12 cellular contexts compared by ENCODE assay signal in the genomic region with DNA sequence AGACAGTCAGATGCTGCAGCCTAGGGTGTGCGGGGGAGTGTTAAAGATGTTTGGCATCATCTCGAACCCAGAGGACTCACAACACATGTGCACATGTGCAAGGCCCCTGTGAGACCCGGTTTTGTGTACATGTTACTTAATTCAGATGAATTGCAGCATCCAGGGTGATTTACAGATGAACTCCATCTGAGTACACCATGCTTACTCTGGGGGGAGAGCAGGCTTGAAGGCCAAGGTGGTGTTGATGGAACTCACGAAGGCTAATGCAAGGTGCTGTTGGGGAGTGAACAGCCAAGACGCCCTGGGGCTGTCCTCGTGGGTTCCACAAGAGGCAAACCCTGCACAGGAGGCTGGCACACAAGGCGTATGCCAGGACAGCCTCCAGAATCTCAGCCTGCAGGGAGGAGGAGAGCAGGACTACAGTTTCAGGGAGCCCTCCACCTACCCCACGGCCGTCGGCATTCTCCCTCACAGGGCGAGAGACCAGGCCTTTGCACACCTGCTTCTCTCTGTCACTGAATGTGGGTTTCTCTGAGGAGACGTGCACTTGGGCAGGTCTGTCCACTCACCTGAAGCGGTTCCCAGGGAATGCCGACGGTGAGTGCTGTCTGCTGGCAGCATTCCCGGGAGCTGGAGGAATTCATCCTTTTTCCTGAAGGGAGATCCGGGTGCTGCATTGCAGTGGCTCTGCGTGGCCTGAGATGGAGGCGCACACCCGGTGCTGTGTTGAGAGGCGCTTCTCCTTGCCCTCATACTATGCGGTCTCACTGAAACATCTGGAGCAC.
DNase-seq lines count a peak whose midpoint lies in the region; ATAC-seq and TF ChIP-seq lines count a peak whose summit lies in the region.
"Had no signal": no experiment of that assay in that cellular context is flagged by ENCODE, and none has a peak within 500 bp of the region (broad histone marks: within the 10 kb centered on the region; RNA-seq: fewer than 3 reads in every experiment).

No MANE protein-coding gene starts in this region.

- DNase-seq in IMR-90 (no peak), hepatocyte (ENCODE audit: low spot score) (no peak), prostate gland (ENCODE audit: low spot score) (peak; percentile 48), HT-29 (ENCODE audit: low spot score) (no peak), NCI-H748 (lab: John Stamatoyannopoulos, UW; ENCODE audit: unreplicated experiment) (no peak)
- no peak for DNase-seq in stimulated activated naive CD4-positive, alpha-beta T cell treated with Interleukin-2 at 50 U/mL for 16 hours (lab: John Stamatoyannopoulos, UW)
- DNase-seq: DMS 273 treated with DMSO at 0.1 percent for 48 hours, NCI-H1105, NCI-H524 treated with DMSO at 0.1 percent for 48 hours had no signal

- no peak overlapping the region for H2BK5ac ChIP-seq in IMR-90 (ENCODE audit: low read depth, low read length, poor library complexity, severe bottlenecking)

- dilution Hi-C loops in IMR-90 (cut with HindIII; ENCODE audit: low sequenced_read_pairs, unreplicated experiment), result no loop called here

- no peak for ATAC-seq in IMR-90 (ENCODE audit: low read depth)
- ATAC-seq: K562, Panc1 had no signal

- H3K9me3 ChIP-seq in IMR-90 (ENCODE audit: control insufficient read depth, insufficient read depth, low read length) (peaks cover 5% of the 10 kb centered on the region; the same call in 1 of the 2 replicates), hepatocyte (ENCODE audit: low read depth) (no peaks in the 10 kb centered on the region), prostate gland (no peaks in the 10 kb centered on the region)

- H3K27ac ChIP-seq in C4-2B (peak overlapping the region; percentile 43), IMR-90 (ENCODE audit: insufficient read depth, low read length) (no peak overlapping the region), hepatocyte (no peak overlapping the region), prostate gland (no peak overlapping the region)

- CTCF ChIA-PET in IMR-90 (lab: Yijun Ruan, JAX), result no interaction called here

- H3K4me1 ChIP-seq in IMR-90 (ENCODE audit: control insufficient read depth, insufficient read depth, low read length), result no peaks in the 10 kb centered on the region
- peaks cover 4% of the 10 kb centered on the region for H3K4me1 ChIP-seq in hepatocyte (ENCODE audit: insufficient read depth)
- H3K4me1 ChIP-seq in prostate gland (replicated peaks), result peaks cover 19% of the 10 kb centered on the region

- no peak overlapping the region for H2BK120ac ChIP-seq in IMR-90 (ENCODE audit: low read depth, low read length)

- POLR2A ChIA-PET in IMR-90 (lab: Charles Lee; ENCODE audit: unreplicated experiment), result no interaction called here

- TF ChIP-seq POLR2A in IMR-90 (IDR thresholded peaks at IDR 0.05; ENCODE audit: low read depth, low read length) (no peak), prostate gland (IDR thresholded peaks at IDR 0.05) (no peak)

- no peak overlapping the region for H3K9ac ChIP-seq in IMR-90 (ENCODE audit: low read depth, low read length)

- no peak overlapping the region for H3K23ac ChIP-seq in IMR-90 (ENCODE audit: low read depth, low read length)

- H3K18ac ChIP-seq in IMR-90 (ENCODE audit: low read depth, low read length), result no peak overlapping the region

- no peaks in the 10 kb centered on the region for H3K9me2 ChIP-seq in hepatocyte (replicated peaks; ENCODE audit: insufficient read depth)

- no peaks in the 10 kb centered on the region for H3K79me1 ChIP-seq in IMR-90 (ENCODE audit: low read depth in 1 of 2, low read length in 2 of 2)

- H2AFZ ChIP-seq in IMR-90 (replicated peaks; ENCODE audit: low read length, poor library complexity), result peak overlapping the region; percentile 54
- H2AFZ ChIP-seq in hepatocyte, result no peak overlapping the region

- intact Hi-C loops in IMR-90 (cut with micrococcal nuclease), result no loop called here
- intact Hi-C loops in prostate gland (cut with DNase I), result loop anchor here (10.0 kb wide), 1 partner anchor 647 kb away; a partner anchor contains a TSS

- no peaks in the 10 kb centered on the region for H3K9me1 ChIP-seq in IMR-90 (ENCODE audit: insufficient read depth, low read length)

- no peaks in the 10 kb centered on the region for H3K36me3 ChIP-seq in IMR-90 (ENCODE audit: control insufficient read depth, insufficient read depth, low read length)
- H3K36me3 ChIP-seq in hepatocyte (replicated peaks; ENCODE audit: insufficient read depth, low read depth), result no peaks in the 10 kb centered on the region
- H3K36me3 ChIP-seq in prostate gland, result no peaks in the 10 kb centered on the region

- no peak overlapping the region for H2BK20ac ChIP-seq in IMR-90 (ENCODE audit: low read depth, low read length)

- H4K5ac ChIP-seq in IMR-90 (ENCODE audit: low read depth, low read length), result no peak overlapping the region

- H2AK5ac ChIP-seq in IMR-90 (ENCODE audit: low read depth, low read length), result no peak overlapping the region

- H3K4me2 ChIP-seq in IMR-90 (ENCODE audit: low read depth, low read length), result no peak overlapping the region
- peak overlapping the region; percentile 27 for H3K4me2 ChIP-seq in hepatocyte

- H4K91ac ChIP-seq in IMR-90 (ENCODE audit: insufficient read depth, low read depth, low read length), result no peak overlapping the region

- H3K79me2 ChIP-seq in hepatocyte, result no peaks in the 10 kb centered on the region

- H4K20me1 ChIP-seq in IMR-90 (ENCODE audit: insufficient read depth, low read length) (no peaks in the 10 kb centered on the region), hepatocyte (ENCODE audit: insufficient read depth, poor library complexity, severe bottlenecking) (no peaks in the 10 kb centered on the region)

- no peak for TF ChIP-seq CTCF in C4-2B (conservative IDR thresholded peaks at IDR 0.05)
- TF ChIP-seq CTCF in IMR-90 (conservative IDR thresholded peaks at IDR 0.05; ENCODE audit: low read depth, low read length), result no peak
- TF ChIP-seq CTCF in hepatocyte (IDR thresholded peaks at IDR 0.05; ENCODE audit: poor library complexity), result no peak
- TF ChIP-seq CTCF in prostate gland (IDR thresholded peaks at IDR 0.05), result no peak

- 68% methylated on average over 7 of the region's 22 CpGs; no CpG with 5 or more reads in 1 of the 2 experiments for WGBS in IMR-90 (ENCODE audit: extremely low coverage in 2 of 2, insufficient read length in 1 of 2), 2 experiments
- WGBS in hepatocyte (ENCODE audit: low lambda C conversion rate, missing lambda C conversion rate), result 86% methylated on average over 22 of the region's 22 CpGs
- 59% methylated on average over 22 of the region's 22 CpGs for WGBS in prostate gland

- H3K56ac ChIP-seq in IMR-90 (ENCODE audit: extremely low read depth, insufficient read depth, low read length), result no peak overlapping the region

- H3K4ac ChIP-seq in IMR-90 (ENCODE audit: low read depth, low read length), result no peak overlapping the region

- H3K27me3 ChIP-seq in IMR-90 (ENCODE audit: control insufficient read depth, insufficient read depth, low read length) (peaks cover 1% of the 10 kb centered on the region; the same call in 1 of the 2 replicates), hepatocyte (no peaks in the 10 kb centered on the region), prostate gland (replicated peaks; ENCODE audit: insufficient read depth) (no peaks in the 10 kb centered on the region)

- no TSS peak for BruUV-seq in IMR-90 (replicated peaks; lab: Mats Ljungman, UMichigan)

- no peak for TF ChIP-seq RAD21 in IMR-90 (IDR thresholded peaks at IDR 0.05; ENCODE audit: low read length)

- H3K4me3 ChIP-seq in IMR-90 (ENCODE audit: insufficient read depth, low read depth, low read length) (no peak overlapping the region), hepatocyte (no peak overlapping the region), prostate gland (no peak overlapping the region)
- H3K4me3 ChIP-seq: K562 had no signal

- no peak overlapping the region for H2BK15ac ChIP-seq in IMR-90 (ENCODE audit: low read depth, low read length)

- no peak overlapping the region for H3K14ac ChIP-seq in IMR-90 (replicated peaks; ENCODE audit: low read depth, low read length)

- H2AK9ac ChIP-seq in IMR-90 (replicated peaks; ENCODE audit: low read depth, low read length, poor library complexity), result no peak overlapping the region

- in situ Hi-C loops in IMR-90 (cut with MboI; ENCODE audit: low sequenced_read_pairs), result no loop called here

- H4K8ac ChIP-seq in IMR-90 (ENCODE audit: low read depth in 2 of 2, low read length in 2 of 2), result no peak overlapping the region

TF ChIP-seq in IMR-90, 13 proteins besides CTCF, POLR2A, EP300 and RAD21:
- TF ChIP-seq SMC3 (IDR thresholded peaks at IDR 0.05; ENCODE audit: low read depth, low read length) (no peak), CEBPB (IDR thresholded peaks at IDR 0.05; ENCODE audit: low read depth, low read length) (no peak), BHLHE40 (IDR thresholded peaks at IDR 0.05; ENCODE audit: low read depth, low read length) (no peak), MXI1 (IDR thresholded peaks at IDR 0.05; ENCODE audit: borderline replicate concordance, low read depth, low read length) (no peak)
